9 cellular contexts compared by ENCODE assay signal in genomic region chr15:51738553-51738952, GRCh38. TPM values are rescaled to one million over a fixed set of nuclear protein-coding genes. Genes with fewer than 3 reads are reported as not detected.
DNase-seq lines count a peak whose midpoint lies in the region; ATAC-seq and TF ChIP-seq lines count a peak whose summit lies in the region.
"Had no signal": no experiment of that assay in that cellular context is flagged by ENCODE, and none has a peak within 500 bp of the region (broad histone marks: within the 10 kb centered on the region; RNA-seq: fewer than 3 reads in every experiment).

No MANE protein-coding gene starts in this region.

- H3K9me3 ChIP-seq in H9 (ENCODE audit: control insufficient read depth, low read depth, low read length) (no peaks in the 10 kb centered on the region), hepatocyte (ENCODE audit: low read depth) (no peaks in the 10 kb centered on the region), spleen (no peaks in the 10 kb centered on the region)

- H3K79me2 ChIP-seq in H9 (ENCODE audit: insufficient read depth, low read length) (no peaks in the 10 kb centered on the region), hepatocyte (no peaks in the 10 kb centered on the region)

- DNase-seq in H9 = no peak
- DNase-seq in activated CD4-positive, alpha-beta memory T cell treated with anti-CD3 and anti-CD28 coated beads for 36 hours = no peak
- DNase-seq in hepatocyte (ENCODE audit: low spot score) = no peak
- no peak for DNase-seq in spleen
- DNase-seq in NCI-H524 treated with DMSO at 0.1 percent for 48 hours (lab: John Stamatoyannopoulos, UW) = no peak
- DNase-seq: NCI-H1436 had no signal

- H3T11ph ChIP-seq in H9 (ENCODE audit: low read length) = no peak overlapping the region

- H3K27me3 Mint-ChIP-seq in H9 (ENCODE audit: low read depth) = peaks cover 46% of the 10 kb centered on the region
- no peaks in the 10 kb centered on the region for H3K27me3 Mint-ChIP-seq in activated CD4-positive, alpha-beta memory T cell treated with anti-CD3 and anti-CD28 coated beads for 36 hours

- H4K20me1 ChIP-seq in H9 (ENCODE audit: control insufficient read depth, insufficient read depth, insufficient read length) = no peaks in the 10 kb centered on the region
- no peaks in the 10 kb centered on the region for H4K20me1 ChIP-seq in hepatocyte (ENCODE audit: insufficient read depth, poor library complexity, severe bottlenecking)

- peaks cover 7% of the 10 kb centered on the region; the same call in 1 of the 2 replicates for H3K27me3 ChIP-seq in H9 (ENCODE audit: insufficient read depth, low read length)
- peaks cover 24% of the 10 kb centered on the region for H3K27me3 ChIP-seq in hepatocyte
- H3K27me3 ChIP-seq in spleen (replicated peaks in 1 of 7) = no peaks in the 10 kb centered on the region

- H2BK120ac ChIP-seq in H9 (ENCODE audit: low read depth, low read length, poor library complexity, severe bottlenecking) = no peak overlapping the region

- H3K4ac ChIP-seq in H9 (ENCODE audit: low read depth, low read length) = no peak overlapping the region

- H3K23ac ChIP-seq in H9 (ENCODE audit: insufficient read length, low read depth, low read length) = no peak overlapping the region

- H2AK5ac ChIP-seq in H9 (ENCODE audit: insufficient read length, low read length) = no peak overlapping the region

- TF ChIP-seq POLR2A in spleen (IDR thresholded peaks at IDR 0.05) = no peak

- no peak for ATAC-seq in GM18870 (IDR thresholded peaks at IDR 0.05; ENCODE audit: unreplicated experiment)
- ATAC-seq in GM19452 (IDR thresholded peaks at IDR 0.05; ENCODE audit: unreplicated experiment) = no peak

- H3K27ac ChIP-seq in H9 (ENCODE audit: insufficient read length, low read depth, low read length) (no peak overlapping the region), hepatocyte (no peak overlapping the region), spleen (peak overlapping the region; percentile 89 to 96 (median 94))

- H3K18ac ChIP-seq in H9 (ENCODE audit: insufficient read length, low read depth, low read length) = no peak overlapping the region

- no peaks in the 10 kb centered on the region for H3K4me1 ChIP-seq in H9 (ENCODE audit: insufficient read depth, low read length)
- H3K4me1 ChIP-seq in hepatocyte (ENCODE audit: insufficient read depth) = peaks cover 6% of the 10 kb centered on the region
- H3K4me1 ChIP-seq in spleen = peaks cover 34 to 47% (median 43%) of the 10 kb centered on the region in 6 donors

- no peak overlapping the region for H2BK15ac ChIP-seq in H9 (ENCODE audit: low read depth, low read length)

- H3K27ac Mint-ChIP-seq in H9 = no peak overlapping the region
- H3K27ac Mint-ChIP-seq in activated CD4-positive, alpha-beta memory T cell treated with anti-CD3 and anti-CD28 coated beads for 36 hours = peak overlapping the region; percentile 82

- POLR2A ChIA-PET in activated CD4-positive, alpha-beta memory T cell treated with anti-CD3 and anti-CD28 coated beads for 36 hours (lab: Charles Lee) = interaction anchor here (0.6 kb wide), 1 partner anchor 777 kb away, joined by 3 read pairs; no protein-coding TSS in a partner anchor

- CTCF ChIA-PET in activated CD4-positive, alpha-beta memory T cell treated with anti-CD3 and anti-CD28 coated beads for 36 hours (lab: Charles Lee) = interaction anchor here (1.3 to 4.2 kb wide), 3 partner anchors 13 to 89 kb away, joined by 6 to 44 read pairs (median 21); no protein-coding TSS in a partner anchor

- H3K56ac ChIP-seq in H9 (ENCODE audit: insufficient read length, low read depth, low read length) = no peak overlapping the region

- no peaks in the 10 kb centered on the region for H3K36me3 ChIP-seq in hepatocyte (replicated peaks; ENCODE audit: insufficient read depth, low read depth)
- H3K36me3 ChIP-seq in spleen = no peaks in the 10 kb centered on the region

- no peak overlapping the region for H4K5ac ChIP-seq in H9 (ENCODE audit: insufficient read length, low read depth, low read length)

- no peak overlapping the region for H2AFZ ChIP-seq in H9 (ENCODE audit: low read length)
- no peak overlapping the region for H2AFZ ChIP-seq in hepatocyte

- H4K8ac ChIP-seq in H9 (replicated peaks; ENCODE audit: insufficient read length, low read depth, low read length) = no peak overlapping the region

- H2BK12ac ChIP-seq in H9 (ENCODE audit: insufficient read length, low read depth, low read length) = no peak overlapping the region

- no CpG with 5 or more reads among the region's 2 CpGs for WGBS in H9 (ENCODE audit: extremely low coverage, insufficient read length, low lambda C conversion rate)
- 64% methylated on average over 2 of the region's 2 CpGs for WGBS in hepatocyte (ENCODE audit: low lambda C conversion rate, missing lambda C conversion rate)
- WGBS in spleen, 5 donors = 80 to 89% (median 81%) methylated on average over 2 of the region's 2 CpGs

- no peaks in the 10 kb centered on the region; a peak in 1 of 7 replicates for H3K36me3 Mint-ChIP-seq in H9 (ENCODE audit: insufficient read depth in 1 of 3, low read depth in 3 of 3)
- H3K36me3 Mint-ChIP-seq in activated CD4-positive, alpha-beta memory T cell treated with anti-CD3 and anti-CD28 coated beads for 36 hours = no peaks in the 10 kb centered on the region

- H3K9ac ChIP-seq in H9 (ENCODE audit: extremely low read depth, insufficient read length, low read length) = no peak overlapping the region

- TF ChIP-seq CTCF in H9 (conservative IDR thresholded peaks at IDR 0.05) (no peak), hepatocyte (IDR thresholded peaks at IDR 0.05; ENCODE audit: poor library complexity) (no peak), spleen (IDR thresholded peaks at IDR 0.05 in 8 of 11, conservative IDR thresholded peaks at IDR 0.05 in 3 of 11) (no peak)

- H3K23me2 ChIP-seq in H9 (ENCODE audit: insufficient read length, low read depth, low read length, poor library complexity, severe bottlenecking) = peaks cover 7% of the 10 kb centered on the region

- no peaks in the 10 kb centered on the region for H3K79me1 ChIP-seq in H9 (ENCODE audit: insufficient read depth, low read depth, low read length, poor library complexity, severe bottlenecking)

- no peak overlapping the region for H3K14ac ChIP-seq in H9 (ENCODE audit: insufficient read depth, low read length)

- no peak overlapping the region for H4K91ac ChIP-seq in H9 (ENCODE audit: insufficient read length, low read depth, low read length)

- peak overlapping the region; percentile 58 to 85; a peak in 4 of 5 replicates for H3K4me3 Mint-ChIP-seq in H9
- peak overlapping the region; percentile 76 for H3K4me3 Mint-ChIP-seq in activated CD4-positive, alpha-beta memory T cell treated with anti-CD3 and anti-CD28 coated beads for 36 hours

- intact Hi-C loops in activated CD4-positive, alpha-beta memory T cell treated with anti-CD3 and anti-CD28 coated beads for 36 hours (cut with micrococcal nuclease) = loop anchor here (5.0 to 10.0 kb wide), 6 partner anchors 114 to 1386 kb away; partner anchors contain the start of genes AP4E1 and DMXL2
- intact Hi-C loops in spleen (cut with DNase I; ENCODE audit: low total_unique reads) = no loop called here

- no peak overlapping the region for H3K4me2 ChIP-seq in H9 (ENCODE audit: insufficient read depth, insufficient read length, low read length)
- H3K4me2 ChIP-seq in hepatocyte = peak overlapping the region; percentile 94

- peaks cover 9 to 15% of the 10 kb centered on the region in 2 experiments for H3K4me1 Mint-ChIP-seq in H9
- peaks cover 44% of the 10 kb centered on the region for H3K4me1 Mint-ChIP-seq in activated CD4-positive, alpha-beta memory T cell treated with anti-CD3 and anti-CD28 coated beads for 36 hours (ENCODE audit: low read depth)

- H3K9me2 ChIP-seq in hepatocyte (replicated peaks; ENCODE audit: insufficient read depth) = no peaks in the 10 kb centered on the region

- H3K4me3 ChIP-seq in hepatocyte (no peak overlapping the region), spleen (peak overlapping the region in 1 of 8 donors; percentile 92)

- no peak overlapping the region for H2BK5ac ChIP-seq in H9 (ENCODE audit: insufficient read length, low read length)

- no peaks in the 10 kb centered on the region; a peak in 1 of 5 replicates for H3K9me3 Mint-ChIP-seq in H9
- H3K9me3 Mint-ChIP-seq in activated CD4-positive, alpha-beta memory T cell treated with anti-CD3 and anti-CD28 coated beads for 36 hours = no peaks in the 10 kb centered on the region

- no peak overlapping the region for H2BK20ac ChIP-seq in H9 (ENCODE audit: low read depth, low read length, poor library complexity, severe bottlenecking)

RNA-seq across cellular contexts. Expression of gene LYSMD2, which starts 1.1 kb away (rescaled TPM):
- total RNA-seq in H9 (2021) = 3.9 and 4.1 TPM in 2 replicates
- total RNA-seq in activated CD4-positive, alpha-beta memory T cell treated with anti-CD3 and anti-CD28 coated beads for 36 hours = 10 to 100 TPM; 18.1 to 18.6 TPM
- total RNA-seq in hepatocyte = 5.1 and 7.6 TPM in 2 replicates
- polyA plus RNA-seq in hepatocyte = 5.1 and 5.5 TPM in 2 replicates
- total RNA-seq in spleen = 10 to 100 TPM; 18.1 to 41.7 (median 24.2) TPM
- 10 to 100 TPM; 32.7 to 39.0 (median 35.5) TPM for polyA plus RNA-seq in spleen

RNA-seq across cellular contexts. Expression of gene TMOD2, which starts 12.8 kb away (rescaled TPM):
- 1.8 and 3.0 TPM in 2 replicates for total RNA-seq in H9 (2021)
- 1 to 10 TPM; 6.7 to 7.9 TPM for total RNA-seq in activated CD4-positive, alpha-beta memory T cell treated with anti-CD3 and anti-CD28 coated beads for 36 hours
- total RNA-seq in hepatocyte = 2.9 and 3.9 TPM in 2 replicates
- 1.0 and 1.7 TPM in 2 replicates for polyA plus RNA-seq in hepatocyte
- 10 to 100 TPM in 6 of 7 donors, 1 to 10 TPM in 1; 9.0 to 21.1 (median 15.9) TPM for total RNA-seq in spleen
- polyA plus RNA-seq in spleen = 1 to 10 TPM; 1.3 to 2.6 (median 1.6) TPM

RNA-seq across cellular contexts. Expression of gene SCG3, which starts 57.2 kb away (rescaled TPM):
- total RNA-seq in H9 (2021) (22.7 and 24.0 TPM in 2 replicates), hepatocyte (0.20 and 0.44 TPM in 2 replicates), spleen (under 1 TPM in 1 of 7 donors, not detected in 6; 0.16 TPM)
- total RNA-seq in activated CD4-positive, alpha-beta memory T cell treated with anti-CD3 and anti-CD28 coated beads for 36 hours = not detected
- polyA plus RNA-seq in hepatocyte (0.06 and 0.11 TPM in 2 replicates), spleen (under 1 TPM in 1 of 3 donors, not detected in 2; 0.06 TPM)
- total RNA-seq: subcutaneous adipose tissue had no signal

Comparison
In these comparisons a context has a peak if more than half of its experiments do, and no peak if none do; other contexts are left out.
1. H3K27ac ChIP-seq: peak in spleen (8 of 8); none in H9 (single experiment) and hepatocyte (single experiment).
2. RNA of gene SCG3, which starts 57.2 kb away (total RNA-seq): 22.7 to 24.0 TPM in H9; 0.20 to 0.44 TPM in hepatocyte, not detected in activated CD4-positive, alpha-beta memory T cell treated with anti-CD3 and anti-CD28 coated beads for 36 hours and 0.16 TPM in spleen; every median in the first group is over 10 times any median in the second.